ENCODE assay signal across 8 cellular contexts in the genomic region with DNA sequence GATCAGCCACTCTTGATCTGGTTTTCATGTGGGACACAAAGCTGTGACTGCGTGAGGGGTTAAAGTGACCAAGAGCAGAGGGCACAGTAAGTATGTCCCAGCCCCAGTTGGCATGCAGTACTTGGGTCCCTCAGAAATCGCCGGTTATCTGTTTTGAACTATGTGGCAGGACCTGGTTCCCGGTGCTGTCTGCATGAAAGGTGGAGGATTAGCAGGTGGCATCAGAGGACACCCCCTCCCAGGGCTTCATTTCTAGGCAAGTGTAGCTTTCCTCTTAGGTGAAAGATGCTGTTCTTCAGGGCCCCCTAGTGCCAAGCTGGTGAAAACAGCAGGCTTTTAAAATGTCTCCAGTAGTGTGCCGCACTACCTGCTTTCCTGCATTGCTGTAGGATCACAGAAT. TPM values are rescaled to one million over a fixed set of nuclear protein-coding genes. Genes with fewer than 3 reads are reported as not detected.
DNase-seq lines count a peak whose midpoint lies in the region; ATAC-seq lines count a peak whose summit lies in the region.

No MANE protein-coding gene starts in this region.

- intact Hi-C loops in activated CD4-positive, alpha-beta T cell treated with anti-CD3 and anti-CD28 coated beads, Interleukin-2, amount 10 ng/mL, durations not matched to agents 24 days and 14 days (cut with micrococcal nuclease), result loop anchor here (1.0 to 2.0 kb wide), 4 partner anchors 15 to 141 kb away; partner anchors contain the start of gene FBXO34

- no peaks in the 10 kb centered on the region for H3K27me3 Mint-ChIP-seq in activated CD4-positive, alpha-beta T cell treated with anti-CD3 and anti-CD28 coated beads, Interleukin-2, amount 10 ng/mL, durations not matched to agents 24 days and 14 days

- peaks cover 25% of the 10 kb centered on the region for H3K36me3 Mint-ChIP-seq in activated CD4-positive, alpha-beta T cell treated with anti-CD3 and anti-CD28 coated beads, Interleukin-2, amount 10 ng/mL, durations not matched to agents 24 days and 14 days (ENCODE audit: low read depth)

- H3K4me1 Mint-ChIP-seq in activated CD4-positive, alpha-beta T cell treated with anti-CD3 and anti-CD28 coated beads, Interleukin-2, amount 10 ng/mL, durations not matched to agents 24 days and 14 days, result peaks cover 33% of the 10 kb centered on the region

- ATAC-seq in HG02763 (IDR thresholded peaks at IDR 0.05; ENCODE audit: unreplicated experiment), result peak; percentile 48

- H3K9me3 Mint-ChIP-seq in activated CD4-positive, alpha-beta T cell treated with anti-CD3 and anti-CD28 coated beads, Interleukin-2, amount 10 ng/mL, durations not matched to agents 24 days and 14 days, result no peaks in the 10 kb centered on the region

- in situ Hi-C loops in G401 (cut with HindIII; ENCODE audit: low sequenced_read_pairs), result no loop called here

- peak overlapping the region; percentile 93 for H3K27ac Mint-ChIP-seq in activated CD4-positive, alpha-beta T cell treated with anti-CD3 and anti-CD28 coated beads, Interleukin-2, amount 10 ng/mL, durations not matched to agents 24 days and 14 days

- H3K4me3 Mint-ChIP-seq in activated CD4-positive, alpha-beta T cell treated with anti-CD3 and anti-CD28 coated beads, Interleukin-2, amount 10 ng/mL, durations not matched to agents 24 days and 14 days, result peak overlapping the region; percentile 70

- DNase-seq in G401 (ENCODE audit: low spot score) (peak; percentile 86), NCI-H2196 (lab: John Stamatoyannopoulos, UW; ENCODE audit: unreplicated experiment) (peak; percentile 76), medulla oblongata (ENCODE audit: extremely low spot score) (peak; percentile 63), NCI-H187 treated with DMSO at 0.1 percent for 48 hours (lab: John Stamatoyannopoulos, UW) (no peak)
- peak; percentile 89 for DNase-seq in activated CD4-positive, alpha-beta T cell treated with anti-CD3 and anti-CD28 coated beads, Interleukin-2, amount 10 ng/mL, durations not matched to agents 24 days and 14 days
- peak; percentile 71 for DNase-seq in effector CD4-positive, alpha-beta T cell
- peak; percentile 38 to 79 (median 60) for DNase-seq in stimulated activated naive CD4-positive, alpha-beta T cell (lab: John Stamatoyannopoulos, UW)

RNA-seq across cellular contexts. Expression of gene ATG14, which starts 57.1 kb away (rescaled TPM):
- total RNA-seq in G401 (2014; rRNA removed; shearing (Covaris generic)), result 8.7 and 9.1 TPM in 2 replicates
- 4.9 and 5.8 TPM in 2 replicates for total RNA-seq in activated CD4-positive, alpha-beta T cell treated with anti-CD3 and anti-CD28 coated beads, Interleukin-2, amount 10 ng/mL, durations not matched to agents 24 days and 14 days
